ENCODE assay signal across 8 cellular contexts in the genomic region with DNA sequence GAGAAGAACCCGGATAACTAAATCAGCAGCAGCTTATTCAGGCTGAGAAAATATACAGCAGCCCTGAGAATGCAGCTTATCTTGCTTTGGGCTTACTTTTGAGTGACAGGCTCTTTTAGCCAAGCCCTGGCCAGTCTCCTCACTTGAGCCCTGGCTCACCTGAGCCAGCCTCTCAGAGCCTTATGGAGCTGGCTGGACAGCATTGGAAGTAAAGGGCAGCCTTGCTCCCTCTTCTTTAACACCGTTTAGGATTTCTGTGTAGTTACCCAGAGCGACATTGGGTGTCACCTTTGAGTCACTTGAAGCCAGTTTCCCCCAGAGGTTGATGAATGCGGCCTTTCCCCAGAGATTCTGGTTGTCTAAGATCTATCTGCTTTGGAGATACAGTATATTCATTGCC. TPM values are rescaled to one million over a fixed set of nuclear protein-coding genes. Genes with fewer than 3 reads are reported as not detected.
DNase-seq lines count a peak whose midpoint lies in the region; ATAC-seq and TF ChIP-seq lines count a peak whose summit lies in the region.

No MANE protein-coding gene starts in this region.

- no peak overlapping the region for H3K4me2 ChIP-seq in mesenchymal stem cell (ENCODE audit: low read length, poor library complexity, severe bottlenecking)

- DNase-seq in BE2C (peak; percentile 27), GM13977 (ENCODE audit: low spot score) (peak; percentile 82), Panc1 (ENCODE audit: low read depth, low spot score) (peak; percentile 38), ecto neural progenitor cell (ENCODE audit: low spot score) (peak; percentile 49), mesenchymal stem cell (peak; percentile 62), COLO829 (ENCODE audit: low spot score) (no peak)
- peak; percentile 35 for DNase-seq in Jurkat, Clone E6-1 (ENCODE audit: low read depth, low spot score)

- H3K4ac ChIP-seq in mesenchymal stem cell (ENCODE audit: low read depth in 1 of 2, low read length in 2 of 2) = peak overlapping the region in 1 of 2 experiments; percentile 21

- no peak overlapping the region for H2BK120ac ChIP-seq in mesenchymal stem cell (ENCODE audit: low read depth, low read length)

- intact Hi-C loops in Panc1 (cut with micrococcal nuclease; ENCODE audit: unreplicated experiment) = loop anchor here (5.0 kb wide), 1 partner anchor 118 kb away; no protein-coding TSS in a partner anchor

- CTCF ChIA-PET in Panc1 (lab: Charles Lee) = interaction anchor here (0.7 to 1.9 kb wide), 2 partner anchors 109 to 118 kb away, joined by 6 to 18 read pairs; no protein-coding TSS in a partner anchor

- H4K8ac ChIP-seq in mesenchymal stem cell (ENCODE audit: low read length) = no peak overlapping the region

- H3K27me3 ChIP-seq in BE2C (no peaks in the 10 kb centered on the region), Panc1 (ENCODE audit: control insufficient read depth, insufficient read depth, low read length) (no peaks in the 10 kb centered on the region), mesenchymal stem cell (ENCODE audit: control insufficient read depth in 1 of 2, insufficient read depth in 1 of 2, low read length in 2 of 2) (no peaks in the 10 kb centered on the region)

- no peaks in the 10 kb centered on the region for H3K9me3 ChIP-seq in BE2C
- H3K9me3 ChIP-seq in Panc1 (ENCODE audit: control insufficient read depth, insufficient read depth, low read depth, low read length) = no peaks in the 10 kb centered on the region
- H3K9me3 ChIP-seq in mesenchymal stem cell (ENCODE audit: control insufficient read depth, low read length) = no peaks in the 10 kb centered on the region

- ATAC-seq in Panc1 (peak; percentile 95), HG02885 (IDR thresholded peaks at IDR 0.05; ENCODE audit: poor library complexity, unreplicated experiment) (no peak)

- H3K4me1 ChIP-seq in BE2C (no peaks in the 10 kb centered on the region), Panc1 (ENCODE audit: control insufficient read depth, insufficient read depth, low read length) (0 out of 2 replicates have a peak, but pooled peaks cover 3% of the 10 kb centered on the region), mesenchymal stem cell (ENCODE audit: control insufficient read depth, insufficient read depth, low read depth, low read length) (peaks cover 3% of the 10 kb centered on the region)

- in situ Hi-C loops in GM13977 (cut with MboI; ENCODE audit: low pct_unique_long_range_greater_than_20kb, low sequenced_read_pairs, unreplicated experiment) (no loop called here), Panc1 (cut with HindIII; ENCODE audit: low pct_unique_long_range_greater_than_20kb, low sequenced_read_pairs) (no loop called here)

- no peak overlapping the region for H2AK5ac ChIP-seq in mesenchymal stem cell (ENCODE audit: low read length, severe bottlenecking)

- WGBS in mesenchymal stem cell = 18% methylated on average over 4 of the region's 4 CpGs

- H3K9ac ChIP-seq in mesenchymal stem cell (ENCODE audit: low read length) = no peak overlapping the region

- peak overlapping the region in 1 of 2 experiments; percentile 21 for H3K18ac ChIP-seq in mesenchymal stem cell (ENCODE audit: low read depth in 1 of 2, low read length in 2 of 2)

- H3K36me3 ChIP-seq in BE2C (no peaks in the 10 kb centered on the region), Panc1 (ENCODE audit: control insufficient read depth, insufficient read depth, low read length) (no peaks in the 10 kb centered on the region), mesenchymal stem cell (ENCODE audit: control insufficient read depth in 1 of 2, insufficient read depth in 2 of 2, low read depth in 1 of 2, low read length in 2 of 2) (no peaks in the 10 kb centered on the region)

- POLR2A ChIA-PET in Panc1 (lab: Charles Lee) = no interaction called here

- H2BK12ac ChIP-seq in mesenchymal stem cell (ENCODE audit: low read length in 2 of 2) = no peak overlapping the region

- no peak overlapping the region for H2AFZ ChIP-seq in mesenchymal stem cell (ENCODE audit: low read depth, low read length)

- TF ChIP-seq CTCF in BE2C (IDR thresholded peaks at IDR 0.05; ENCODE audit: low read depth, low read length) = peak; percentile 66
- peak; percentile 77 for TF ChIP-seq CTCF in GM13977 (IDR thresholded peaks at IDR 0.05; ENCODE audit: extremely low read depth, insufficient read depth, missing control alignments)
- peak; percentile 79 for TF ChIP-seq CTCF in Panc1 (IDR thresholded peaks at IDR 0.05)

- H3K23ac ChIP-seq in mesenchymal stem cell (ENCODE audit: low read length in 2 of 2) = no peak overlapping the region

- H3K27ac ChIP-seq in Panc1 (ENCODE audit: low read length) (no peak overlapping the region), mesenchymal stem cell (ENCODE audit: low read length, poor library complexity, severe bottlenecking) (no peak overlapping the region)

- no TSS peak for BruUV-seq in Panc1 (replicated peaks; lab: Mats Ljungman, UMichigan)

- no peak overlapping the region for H3K14ac ChIP-seq in mesenchymal stem cell (ENCODE audit: low read length in 2 of 2)

- H3K4me3 ChIP-seq in BE2C (ENCODE audit: low read depth, low read length) (no peak overlapping the region), Panc1 (ENCODE audit: low read depth in 2 of 2, low read length in 2 of 2) (no peak overlapping the region), mesenchymal stem cell (ENCODE audit: insufficient read depth in 1 of 2, low read depth in 1 of 2, low read length in 2 of 2) (no peak overlapping the region)
- H3K4me3 ChIP-seq in Jurkat, Clone E6-1 (ENCODE audit: low read length) = no peak overlapping the region

- H4K91ac ChIP-seq in mesenchymal stem cell (ENCODE audit: low read length) = no peak overlapping the region

- no peak overlapping the region for H2BK15ac ChIP-seq in mesenchymal stem cell (ENCODE audit: low read depth, poor library complexity, severe bottlenecking)

- H3K79me1 ChIP-seq in mesenchymal stem cell (replicated peaks; ENCODE audit: low read length, poor library complexity, severe bottlenecking) = no peaks in the 10 kb centered on the region

- no peak overlapping the region for H2BK5ac ChIP-seq in mesenchymal stem cell (ENCODE audit: low read depth, low read length, poor library complexity, severe bottlenecking)

RNA-seq across cellular contexts. Expression of a gene that starts 7.7 kb away (rescaled TPM):
- polyA plus RNA-seq in BE2C (2012; ENCODE audit: insufficient read depth, insufficient read length, low read depth) = 1.3 TPM
- 1.2 TPM for polyA plus RNA-seq in Jurkat, Clone E6-1 (2012; ENCODE audit: insufficient read depth, insufficient read length)
- 10.3 TPM for total RNA-seq in Panc1 (2021; ENCODE audit: unreplicated experiment)
- polyA plus RNA-seq in Panc1 (2012; ENCODE audit: insufficient read length) = 4.5 TPM
- 0.47 TPM for polyA plus RNA-seq in mesenchymal stem cell (2013, experiment 1 of 2)
- polyA plus RNA-seq in mesenchymal stem cell (2013, experiment 2 of 2) = 1.4 TPM

RNA-seq across cellular contexts. Expression of a gene that starts 15.5 kb away (rescaled TPM):
- polyA plus RNA-seq in BE2C (2012; ENCODE audit: insufficient read depth, insufficient read length, low read depth) = not detected
- polyA plus RNA-seq in Jurkat, Clone E6-1 (2012; ENCODE audit: insufficient read depth, insufficient read length) = not detected
- total RNA-seq in Panc1 (2021; ENCODE audit: unreplicated experiment) = not detected
- not detected for polyA plus RNA-seq in Panc1 (2012; ENCODE audit: insufficient read length)
- 0.07 TPM for polyA plus RNA-seq in mesenchymal stem cell (2013, experiment 1 of 2)
- not detected for polyA plus RNA-seq in mesenchymal stem cell (2013, experiment 2 of 2)

RNA-seq across cellular contexts. Expression of a gene that starts 27.0 kb away (rescaled TPM):
- 2.9 TPM for polyA plus RNA-seq in BE2C (2012; ENCODE audit: insufficient read depth, insufficient read length, low read depth)
- polyA plus RNA-seq in Jurkat, Clone E6-1 (2012; ENCODE audit: insufficient read depth, insufficient read length) = 5.9 TPM
- total RNA-seq in Panc1 (2021; ENCODE audit: unreplicated experiment) = 8.5 TPM
- polyA plus RNA-seq in Panc1 (2012; ENCODE audit: insufficient read length) = 4.9 TPM
- polyA plus RNA-seq in mesenchymal stem cell (2013, experiment 1 of 2) = 5.0 TPM
- 4.9 TPM for polyA plus RNA-seq in mesenchymal stem cell (2013, experiment 2 of 2)

RNA-seq across cellular contexts. Expression of a gene that starts 33.8 kb away (rescaled TPM):
- 68.1 TPM for polyA plus RNA-seq in BE2C (2012; ENCODE audit: insufficient read depth, insufficient read length, low read depth)
- 131 TPM for polyA plus RNA-seq in Jurkat, Clone E6-1 (2012; ENCODE audit: insufficient read depth, insufficient read length)
- total RNA-seq in Panc1 (2021; ENCODE audit: unreplicated experiment) = 194 TPM
- 78.8 TPM for polyA plus RNA-seq in Panc1 (2012; ENCODE audit: insufficient read length)
- 94.6 TPM for polyA plus RNA-seq in mesenchymal stem cell (2013, experiment 1 of 2)
- 92.6 TPM for polyA plus RNA-seq in mesenchymal stem cell (2013, experiment 2 of 2)
